ENCODE assay signal across 10 cellular contexts in genomic region chr6:111722220-111722731, GRCh38.
DNase-seq lines count a peak whose midpoint lies in the region; ATAC-seq and TF ChIP-seq lines count a peak whose summit lies in the region.
"Had no signal": no experiment of that assay in that cellular context is flagged by ENCODE, and none has a peak within 500 bp of the region (broad histone marks: within the 10 kb centered on the region; RNA-seq: fewer than 3 reads in every experiment).

No MANE protein-coding gene starts in this region.

- H3K9me3 Mint-ChIP-seq in activated naive CD4-positive, alpha-beta T cell treated with anti-CD3 and anti-CD28 coated beads for 36 hours = no peaks in the 10 kb centered on the region
- no peaks in the 10 kb centered on the region for H3K9me3 Mint-ChIP-seq in activated naive CD4-positive, alpha-beta T cell treated with anti-CD3 and anti-CD28 coated beads, Interleukin-2, amount 10 ng/mL, durations not matched to agents 7 days and 5 days
- no peaks in the 10 kb centered on the region for H3K9me3 Mint-ChIP-seq in activated T-helper 2 cell treated with anti-CD3 and anti-CD28 coated beads, Interferon-gamma antibody, Interleukin-2, Interleukin-4, amounts not matched to agents 10 μg/mL and 5 μg/mL and 100 μg/mL, durations not matched to agents 14 hours and 24 hours and 36 hours

- no peaks in the 10 kb centered on the region for H3K27me3 Mint-ChIP-seq in activated naive CD4-positive, alpha-beta T cell treated with anti-CD3 and anti-CD28 coated beads for 36 hours (ENCODE audit: low read depth)
- no peaks in the 10 kb centered on the region for H3K27me3 Mint-ChIP-seq in activated naive CD4-positive, alpha-beta T cell treated with anti-CD3 and anti-CD28 coated beads, Interleukin-2, amount 10 ng/mL, durations not matched to agents 7 days and 5 days
- H3K27me3 Mint-ChIP-seq in activated T-helper 2 cell treated with anti-CD3 and anti-CD28 coated beads, Interferon-gamma antibody, Interleukin-2, Interleukin-4, amounts not matched to agents 10 μg/mL and 5 μg/mL and 100 μg/mL, durations not matched to agents 14 hours and 24 hours and 36 hours (ENCODE audit: low read depth) = no peaks in the 10 kb centered on the region

- 45% methylated on average over 3 of the region's 3 CpGs for WGBS in suprapubic skin

- H3K4me3 ChIP-seq in left ventricle myocardium inferior (no peak overlapping the region), suprapubic skin (no peak overlapping the region)
- H3K4me3 ChIP-seq: neural progenitor cell had no signal

- no peak for TF ChIP-seq CTCF in left ventricle myocardium inferior (IDR thresholded peaks at IDR 0.05; ENCODE audit: borderline replicate concordance)
- TF ChIP-seq CTCF in suprapubic skin (IDR thresholded peaks at IDR 0.05) = no peak
- no peak for TF ChIP-seq CTCF in GM20000 (IDR thresholded peaks at IDR 0.05; ENCODE audit: extremely low read depth, missing control alignments)

- TF ChIP-seq EP300 in suprapubic skin (IDR thresholded peaks at IDR 0.05) = no peak

- no peak for TF ChIP-seq POLR2A in suprapubic skin (IDR thresholded peaks at IDR 0.05)

- H3K9me3 ChIP-seq in left ventricle myocardium inferior (replicated peaks) = no peaks in the 10 kb centered on the region
- H3K9me3 ChIP-seq in suprapubic skin = no peaks in the 10 kb centered on the region

- no peak overlapping the region for H3K4me3 Mint-ChIP-seq in activated naive CD4-positive, alpha-beta T cell treated with anti-CD3 and anti-CD28 coated beads for 36 hours
- H3K4me3 Mint-ChIP-seq in activated naive CD4-positive, alpha-beta T cell treated with anti-CD3 and anti-CD28 coated beads, Interleukin-2, amount 10 ng/mL, durations not matched to agents 7 days and 5 days = no peak overlapping the region
- H3K4me3 Mint-ChIP-seq in activated T-helper 2 cell treated with anti-CD3 and anti-CD28 coated beads, Interferon-gamma antibody, Interleukin-2, Interleukin-4, amounts not matched to agents 10 μg/mL and 5 μg/mL and 100 μg/mL, durations not matched to agents 14 hours and 24 hours and 36 hours (ENCODE audit: low read depth) = no peak overlapping the region
- H3K4me3 Mint-ChIP-seq: neural progenitor cell had no signal

- H3K36me3 ChIP-seq in left ventricle myocardium inferior (peaks cover 24% of the 10 kb centered on the region), suprapubic skin (peaks cover 11% of the 10 kb centered on the region)
- H3K36me3 ChIP-seq: neural progenitor cell had no signal

- H3K27ac ChIP-seq in left ventricle myocardium inferior (replicated peaks) = peak overlapping the region; percentile 39
- H3K27ac ChIP-seq in suprapubic skin = peak overlapping the region; percentile 71
- no peak overlapping the region for H3K27ac ChIP-seq in substantia nigra (ENCODE audit: low read depth, low read length, poor library complexity, severe bottlenecking)
- H3K27ac ChIP-seq: neural progenitor cell had no signal

- CTCF ChIA-PET in activated naive CD4-positive, alpha-beta T cell treated with anti-CD3 and anti-CD28 coated beads for 36 hours (lab: Charles Lee) = interaction anchor here (0.6 to 1.9 kb wide), 17 partner anchors 9 to 289 kb away, joined by 3 to 9 read pairs (median 3); no protein-coding TSS in a partner anchor
- CTCF ChIA-PET in activated naive CD4-positive, alpha-beta T cell treated with anti-CD3 and anti-CD28 coated beads, Interleukin-2, amount 10 ng/mL, durations not matched to agents 7 days and 5 days (lab: Charles Lee) = interaction anchor here (0.5 to 3.2 kb wide), 14 partner anchors 9 to 321 kb away, joined by 3 to 14 read pairs (median 3); no protein-coding TSS in a partner anchor

- no peak for DNase-seq in activated naive CD4-positive, alpha-beta T cell treated with anti-CD3 and anti-CD28 coated beads for 36 hours
- DNase-seq in activated naive CD4-positive, alpha-beta T cell treated with anti-CD3 and anti-CD28 coated beads, Interleukin-2, amount 10 ng/mL, durations not matched to agents 7 days and 5 days = no peak
- DNase-seq in activated T-helper 2 cell treated with anti-CD3 and anti-CD28 coated beads, Interferon-gamma antibody, Interleukin-2, Interleukin-4, amounts not matched to agents 10 μg/mL and 5 μg/mL and 100 μg/mL, durations not matched to agents 14 hours and 24 hours and 36 hours (ENCODE audit: low spot score) = no peak
- DNase-seq in left ventricle myocardium inferior (no peak), suprapubic skin (ENCODE audit: low spot score in 2 of 2) (no peak), substantia nigra (lab: John Stamatoyannopoulos, UW) (no peak), GM20000 (ENCODE audit: low spot score) (no peak)
- DNase-seq: cerebellar nuclear complex had no signal

- no peak for ATAC-seq in HG02885 (IDR thresholded peaks at IDR 0.05; ENCODE audit: poor library complexity, unreplicated experiment)

- H3K27ac Mint-ChIP-seq in activated naive CD4-positive, alpha-beta T cell treated with anti-CD3 and anti-CD28 coated beads for 36 hours = peak overlapping the region; percentile 55
- no peak overlapping the region for H3K27ac Mint-ChIP-seq in activated naive CD4-positive, alpha-beta T cell treated with anti-CD3 and anti-CD28 coated beads, Interleukin-2, amount 10 ng/mL, durations not matched to agents 7 days and 5 days
- peak overlapping the region; percentile 12 for H3K27ac Mint-ChIP-seq in activated T-helper 2 cell treated with anti-CD3 and anti-CD28 coated beads, Interferon-gamma antibody, Interleukin-2, Interleukin-4, amounts not matched to agents 10 μg/mL and 5 μg/mL and 100 μg/mL, durations not matched to agents 14 hours and 24 hours and 36 hours
- H3K27ac Mint-ChIP-seq: neural progenitor cell had no signal

- H3K4me1 Mint-ChIP-seq in activated naive CD4-positive, alpha-beta T cell treated with anti-CD3 and anti-CD28 coated beads for 36 hours (ENCODE audit: low read depth) = peaks cover 87% of the 10 kb centered on the region
- H3K4me1 Mint-ChIP-seq in activated naive CD4-positive, alpha-beta T cell treated with anti-CD3 and anti-CD28 coated beads, Interleukin-2, amount 10 ng/mL, durations not matched to agents 7 days and 5 days = peaks cover 67% of the 10 kb centered on the region
- peaks cover 57% of the 10 kb centered on the region for H3K4me1 Mint-ChIP-seq in activated T-helper 2 cell treated with anti-CD3 and anti-CD28 coated beads, Interferon-gamma antibody, Interleukin-2, Interleukin-4, amounts not matched to agents 10 μg/mL and 5 μg/mL and 100 μg/mL, durations not matched to agents 14 hours and 24 hours and 36 hours (ENCODE audit: low read depth)

- intact Hi-C loops in activated naive CD4-positive, alpha-beta T cell treated with anti-CD3 and anti-CD28 coated beads for 36 hours (cut with micrococcal nuclease) = no loop called here
- intact Hi-C loops in activated T-helper 2 cell treated with anti-CD3 and anti-CD28 coated beads, Interferon-gamma antibody, Interleukin-2, Interleukin-4, amounts not matched to agents 10 μg/mL and 5 μg/mL and 100 μg/mL, durations not matched to agents 14 hours and 24 hours and 36 hours (cut with micrococcal nuclease) = loop anchor here (5.0 kb wide), 2 partner anchors 35 to 75 kb away; no protein-coding TSS in a partner anchor
- intact Hi-C loops in left ventricle myocardium inferior (cut with micrococcal nuclease) = no loop called here

- H3K36me3 Mint-ChIP-seq in activated naive CD4-positive, alpha-beta T cell treated with anti-CD3 and anti-CD28 coated beads for 36 hours (ENCODE audit: low read depth) = peaks cover 45% of the 10 kb centered on the region
- H3K36me3 Mint-ChIP-seq in activated naive CD4-positive, alpha-beta T cell treated with anti-CD3 and anti-CD28 coated beads, Interleukin-2, amount 10 ng/mL, durations not matched to agents 7 days and 5 days = peaks cover 78% of the 10 kb centered on the region
- H3K36me3 Mint-ChIP-seq in activated T-helper 2 cell treated with anti-CD3 and anti-CD28 coated beads, Interferon-gamma antibody, Interleukin-2, Interleukin-4, amounts not matched to agents 10 μg/mL and 5 μg/mL and 100 μg/mL, durations not matched to agents 14 hours and 24 hours and 36 hours (ENCODE audit: low read depth) = peaks cover 84% of the 10 kb centered on the region

- no peaks in the 10 kb centered on the region for H3K27me3 ChIP-seq in left ventricle myocardium inferior (ENCODE audit: low read depth)
- H3K27me3 ChIP-seq in suprapubic skin = no peaks in the 10 kb centered on the region
- H3K27me3 ChIP-seq: neural progenitor cell had no signal

- H3K4me1 ChIP-seq in left ventricle myocardium inferior (peaks cover 49% of the 10 kb centered on the region), suprapubic skin (peaks cover 47% of the 10 kb centered on the region)
